Comparison of ENCODE assay signal across 1 cellular context in the genomic region with DNA sequence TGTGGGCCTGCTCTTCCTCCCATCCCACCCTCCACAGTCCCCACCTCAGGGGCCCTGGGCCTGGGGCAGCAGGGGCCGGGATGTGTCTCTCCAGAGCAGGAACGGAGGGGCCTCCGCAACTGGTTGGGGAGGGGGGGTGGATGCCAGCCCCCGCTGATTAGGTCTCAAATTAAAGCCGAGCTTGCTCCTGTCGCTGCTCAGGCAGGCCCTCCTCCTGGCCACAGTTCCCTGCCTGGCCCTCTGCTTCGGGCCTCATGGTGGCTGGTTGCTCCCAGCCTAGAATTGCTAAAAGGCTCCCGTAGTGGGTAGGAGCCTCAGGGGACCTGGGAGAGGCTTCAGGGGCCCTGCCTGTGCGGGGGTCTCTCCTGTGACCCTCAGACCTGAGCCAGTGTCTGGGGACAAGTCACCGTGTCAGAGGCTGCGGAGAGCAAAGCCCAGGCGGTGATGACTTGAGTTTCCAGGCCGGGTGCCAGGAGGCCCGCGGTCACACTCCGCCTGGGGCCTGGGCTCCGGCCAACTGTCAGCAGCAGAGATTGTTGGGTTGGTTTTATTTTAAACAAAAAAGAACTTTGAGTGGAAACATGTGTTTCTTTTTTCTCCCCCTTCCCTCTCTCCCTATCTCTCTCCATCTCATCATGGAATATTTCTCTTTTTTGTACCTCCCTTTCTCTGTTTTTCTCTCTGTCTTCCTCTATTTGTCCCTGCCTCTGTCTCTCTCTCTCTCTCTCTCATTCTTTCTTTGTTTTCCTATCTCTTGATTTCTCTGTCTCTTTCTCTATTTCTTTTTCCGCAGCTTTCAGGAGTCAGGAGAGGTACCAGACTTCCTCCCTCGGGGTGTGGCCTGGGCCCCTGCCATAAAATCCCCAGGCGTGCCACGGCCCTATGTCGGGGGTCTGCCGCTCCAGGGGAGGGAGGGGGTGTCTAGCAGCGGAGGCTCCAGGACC.
A peak's percentile ranks its signal among the peaks of the same experiment; 100 is the strongest.
TF ChIP-seq lines count a peak whose summit lies in the region.

No MANE protein-coding gene starts in this region.

TF ChIP-seq in SK-N-SH, 30 proteins besides CTCF, POLR2A, EP300 and RAD21 (continued from another document):
- peak; percentile 78 for TF ChIP-seq JUND (IDR thresholded peaks at IDR 0.05)
- TF ChIP-seq, protein P1, sequence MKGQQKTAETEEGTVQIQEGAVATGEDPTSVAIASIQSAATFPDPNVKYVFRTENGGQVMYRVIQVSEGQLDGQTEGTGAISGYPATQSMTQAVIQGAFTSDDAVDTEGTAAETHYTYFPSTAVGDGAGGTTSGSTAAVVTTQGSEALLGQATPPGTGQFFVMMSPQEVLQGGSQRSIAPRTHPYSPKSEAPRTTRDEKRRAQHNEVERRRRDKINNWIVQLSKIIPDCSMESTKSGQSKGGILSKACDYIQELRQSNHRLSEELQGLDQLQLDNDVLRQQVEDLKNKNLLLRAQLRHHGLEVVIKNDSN (IDR thresholded peaks at IDR 0.05; ENCODE audit: borderline replicate concordance, low read depth): no peak
- no peak for TF ChIP-seq NRF1 (IDR thresholded peaks at IDR 0.05; ENCODE audit: low read depth, low read length)
- TF ChIP-seq, protein P2, sequence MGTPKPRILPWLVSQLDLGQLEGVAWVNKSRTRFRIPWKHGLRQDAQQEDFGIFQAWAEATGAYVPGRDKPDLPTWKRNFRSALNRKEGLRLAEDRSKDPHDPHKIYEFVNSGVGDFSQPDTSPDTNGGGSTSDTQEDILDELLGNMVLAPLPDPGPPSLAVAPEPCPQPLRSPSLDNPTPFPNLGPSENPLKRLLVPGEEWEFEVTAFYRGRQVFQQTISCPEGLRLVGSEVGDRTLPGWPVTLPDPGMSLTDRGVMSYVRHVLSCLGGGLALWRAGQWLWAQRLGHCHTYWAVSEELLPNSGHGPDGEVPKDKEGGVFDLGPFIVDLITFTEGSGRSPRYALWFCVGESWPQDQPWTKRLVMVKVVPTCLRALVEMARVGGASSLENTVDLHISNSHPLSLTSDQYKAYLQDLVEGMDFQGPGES (IDR thresholded peaks at IDR 0.05; ENCODE audit: low read depth, low read length): no peak
- TF ChIP-seq, protein P3, sequence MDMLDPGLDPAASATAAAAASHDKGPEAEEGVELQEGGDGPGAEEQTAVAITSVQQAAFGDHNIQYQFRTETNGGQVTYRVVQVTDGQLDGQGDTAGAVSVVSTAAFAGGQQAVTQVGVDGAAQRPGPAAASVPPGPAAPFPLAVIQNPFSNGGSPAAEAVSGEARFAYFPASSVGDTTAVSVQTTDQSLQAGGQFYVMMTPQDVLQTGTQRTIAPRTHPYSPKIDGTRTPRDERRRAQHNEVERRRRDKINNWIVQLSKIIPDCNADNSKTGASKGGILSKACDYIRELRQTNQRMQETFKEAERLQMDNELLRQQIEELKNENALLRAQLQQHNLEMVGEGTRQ (IDR thresholded peaks at IDR 0.05; ENCODE audit: borderline replicate concordance, low read depth, low read length): no peak
- TF ChIP-seq FOSL2 (IDR thresholded peaks at IDR 0.05; ENCODE audit: borderline replicate concordance, low read depth): peak; percentile 67; the same call in 1 of the 2 replicates
- peak; percentile 97 for TF ChIP-seq TCF12 (IDR thresholded peaks at IDR 0.05)
- TF ChIP-seq, protein P4, sequence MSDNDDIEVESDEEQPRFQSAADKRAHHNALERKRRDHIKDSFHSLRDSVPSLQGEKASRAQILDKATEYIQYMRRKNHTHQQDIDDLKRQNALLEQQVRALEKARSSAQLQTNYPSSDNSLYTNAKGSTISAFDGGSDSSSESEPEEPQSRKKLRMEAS (IDR thresholded peaks at IDR 0.05; ENCODE audit: low read depth): peak; percentile 41; the same call in 1 of the 2 replicates
- TF ChIP-seq, protein P5, sequence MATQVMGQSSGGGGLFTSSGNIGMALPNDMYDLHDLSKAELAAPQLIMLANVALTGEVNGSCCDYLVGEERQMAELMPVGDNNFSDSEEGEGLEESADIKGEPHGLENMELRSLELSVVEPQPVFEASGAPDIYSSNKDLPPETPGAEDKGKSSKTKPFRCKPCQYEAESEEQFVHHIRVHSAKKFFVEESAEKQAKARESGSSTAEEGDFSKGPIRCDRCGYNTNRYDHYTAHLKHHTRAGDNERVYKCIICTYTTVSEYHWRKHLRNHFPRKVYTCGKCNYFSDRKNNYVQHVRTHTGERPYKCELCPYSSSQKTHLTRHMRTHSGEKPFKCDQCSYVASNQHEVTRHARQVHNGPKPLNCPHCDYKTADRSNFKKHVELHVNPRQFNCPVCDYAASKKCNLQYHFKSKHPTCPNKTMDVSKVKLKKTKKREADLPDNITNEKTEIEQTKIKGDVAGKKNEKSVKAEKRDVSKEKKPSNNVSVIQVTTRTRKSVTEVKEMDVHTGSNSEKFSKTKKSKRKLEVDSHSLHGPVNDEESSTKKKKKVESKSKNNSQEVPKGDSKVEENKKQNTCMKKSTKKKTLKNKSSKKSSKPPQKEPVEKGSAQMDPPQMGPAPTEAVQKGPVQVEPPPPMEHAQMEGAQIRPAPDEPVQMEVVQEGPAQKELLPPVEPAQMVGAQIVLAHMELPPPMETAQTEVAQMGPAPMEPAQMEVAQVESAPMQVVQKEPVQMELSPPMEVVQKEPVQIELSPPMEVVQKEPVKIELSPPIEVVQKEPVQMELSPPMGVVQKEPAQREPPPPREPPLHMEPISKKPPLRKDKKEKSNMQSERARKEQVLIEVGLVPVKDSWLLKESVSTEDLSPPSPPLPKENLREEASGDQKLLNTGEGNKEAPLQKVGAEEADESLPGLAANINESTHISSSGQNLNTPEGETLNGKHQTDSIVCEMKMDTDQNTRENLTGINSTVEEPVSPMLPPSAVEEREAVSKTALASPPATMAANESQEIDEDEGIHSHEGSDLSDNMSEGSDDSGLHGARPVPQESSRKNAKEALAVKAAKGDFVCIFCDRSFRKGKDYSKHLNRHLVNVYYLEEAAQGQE (IDR thresholded peaks at IDR 0.05; ENCODE audit: low read depth, low read length): 0 out of 2 replicates have a peak, but pooled peaks have one; percentile 4
- TF ChIP-seq TAF1 (IDR thresholded peaks at IDR 0.05; ENCODE audit: borderline replicate concordance, low read depth, low read length): no peak
- TF ChIP-seq FOXM1 (IDR thresholded peaks at IDR 0.05; ENCODE audit: low read depth): 0 out of 2 replicates have a peak, but pooled peaks have one; percentile 49
- TF ChIP-seq FOXJ3 (CRISPR knock-in tag; IDR thresholded peaks at IDR 0.05): no peak
- TF ChIP-seq ELF1 (IDR thresholded peaks at IDR 0.05): no peak
- TF ChIP-seq CHD2 (IDR thresholded peaks at IDR 0.05; ENCODE audit: low read length, partially characterized antibody): no peak
- TF ChIP-seq, protein P6, sequence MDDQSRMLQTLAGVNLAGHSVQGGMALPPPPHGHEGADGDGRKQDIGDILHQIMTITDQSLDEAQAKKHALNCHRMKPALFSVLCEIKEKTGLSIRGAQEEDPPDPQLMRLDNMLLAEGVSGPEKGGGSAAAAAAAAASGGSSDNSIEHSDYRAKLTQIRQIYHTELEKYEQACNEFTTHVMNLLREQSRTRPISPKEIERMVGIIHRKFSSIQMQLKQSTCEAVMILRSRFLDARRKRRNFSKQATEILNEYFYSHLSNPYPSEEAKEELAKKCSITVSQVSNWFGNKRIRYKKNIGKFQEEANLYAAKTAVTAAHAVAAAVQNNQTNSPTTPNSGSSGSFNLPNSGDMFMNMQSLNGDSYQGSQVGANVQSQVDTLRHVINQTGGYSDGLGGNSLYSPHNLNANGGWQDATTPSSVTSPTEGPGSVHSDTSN (IDR thresholded peaks at IDR 0.05): peak; percentile 54
- TF ChIP-seq SIN3A (IDR thresholded peaks at IDR 0.05; ENCODE audit: borderline replicate concordance, low read depth, low read length): peak; percentile 79; the same call in 1 of the 2 replicates
- peak; percentile 98 for TF ChIP-seq NFIC (IDR thresholded peaks at IDR 0.05; ENCODE audit: borderline replicate concordance)
- TF ChIP-seq GABPA (IDR thresholded peaks at IDR 0.05; ENCODE audit: low read depth): no peak
- no peak for TF ChIP-seq EZH2phosphoT487 (IDR thresholded peaks at IDR 0.05; ENCODE audit: borderline replicate concordance, low read depth)
- TF ChIP-seq RXRA (IDR thresholded peaks at IDR 0.05; ENCODE audit: borderline replicate concordance, low read depth): no peak; the same call in 1 of the 2 replicates
- peak; percentile 19; the same call in 1 of the 2 replicates for TF ChIP-seq GATA2 (CRISPR knock-in tag; IDR thresholded peaks at IDR 0.05)
